Comparison of ENCODE assay signal across 8 cellular contexts in the genomic region with DNA sequence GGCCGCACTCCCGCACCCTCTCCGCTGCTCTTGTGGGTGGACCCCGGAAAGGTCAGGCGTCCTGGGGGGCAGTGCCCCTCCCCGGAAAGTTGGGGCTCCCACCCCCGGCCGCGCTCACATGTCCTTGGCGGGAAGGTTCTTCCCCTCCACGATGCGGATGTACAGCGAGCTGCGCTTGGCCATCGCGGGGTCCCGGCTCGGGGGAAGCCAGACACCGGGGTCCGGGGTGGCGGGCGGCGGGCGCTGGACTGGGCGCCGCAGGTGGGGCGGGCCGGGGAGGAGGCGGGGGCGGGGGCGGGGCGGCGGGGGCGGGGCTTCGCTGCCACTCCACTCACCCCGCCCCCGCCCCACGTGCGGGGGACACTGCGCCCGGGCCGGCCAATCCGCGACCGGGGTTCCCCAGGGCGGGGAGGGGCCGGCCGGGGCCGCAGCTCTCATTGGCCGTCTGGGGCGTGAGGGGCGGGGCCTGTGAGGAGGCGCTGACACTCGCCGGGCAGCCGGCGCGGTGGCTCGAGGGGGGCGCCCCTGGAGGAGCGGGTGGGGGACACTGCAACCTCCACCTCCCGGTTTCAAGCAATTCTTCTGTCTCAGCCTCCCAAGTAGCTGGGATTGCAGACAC. TPM values are rescaled to one million over a fixed set of nuclear protein-coding genes. Genes with fewer than 3 reads are reported as not detected.
DNase-seq lines count a peak whose midpoint lies in the region; ATAC-seq and TF ChIP-seq lines count a peak whose summit lies in the region.
"Not testable (repeated sequence)": the region's sequence is repeated elsewhere in the genome, so short reads cannot be mapped to it uniquely, and the experiment has no call there.

A gene (minus strand): TSS at position 250 of the 619 bp plus-strand sequence. CDS start 67 bp downstream, at position 183.

- not testable (repeated sequence) for H3K27me3 Mint-ChIP-seq in CD4-positive, alpha-beta memory T cell; mesothelial cell of epicardium (ENCODE audit: low read depth)

- not testable (repeated sequence) for H3K4me1 ChIP-seq in CD4-positive, alpha-beta memory T cell (ENCODE audit: insufficient read depth, low read length); esophagus squamous epithelium

- TF ChIP-seq CTCF in esophagus squamous epithelium (IDR thresholded peaks at IDR 0.05); mesothelial cell of epicardium (IDR thresholded peaks at IDR 0.05; ENCODE audit: unreplicated experiment): not testable (repeated sequence)

- H3K36me3 ChIP-seq in CD4-positive, alpha-beta memory T cell (ENCODE audit: insufficient read depth, low read length); esophagus squamous epithelium: not testable (repeated sequence)

- WGBS in esophagus squamous epithelium, 2 donors, result no CpG with 5 or more reads among the region's 62 CpGs

- not testable (repeated sequence) for TF ChIP-seq POLR2A in esophagus squamous epithelium (IDR thresholded peaks at IDR 0.05)

- H3K4me1 Mint-ChIP-seq in CD4-positive, alpha-beta memory T cell; mesothelial cell of epicardium: not testable (repeated sequence)

- H3K36me3 Mint-ChIP-seq in CD4-positive, alpha-beta memory T cell; mesothelial cell of epicardium: not testable (repeated sequence)

- POLR2A ChIA-PET in CD4-positive, alpha-beta memory T cell (lab: Charles Lee; ENCODE audit: partially characterized antibody), result not testable (repeated sequence)

- not testable (repeated sequence) for H3K27me3 ChIP-seq in CD4-positive, alpha-beta memory T cell (ENCODE audit: insufficient read depth, low read length); esophagus squamous epithelium

- not testable (repeated sequence) for H3K9me3 ChIP-seq in CD4-positive, alpha-beta memory T cell (ENCODE audit: control insufficient read depth in 1 of 2, low read length in 2 of 2); esophagus squamous epithelium

- intact Hi-C loops in CD4-positive, alpha-beta memory T cell (cut with micrococcal nuclease); esophagus squamous epithelium (cut with DNase I): not testable (repeated sequence)

- not testable (repeated sequence) for H3K9me3 Mint-ChIP-seq in CD4-positive, alpha-beta memory T cell; mesothelial cell of epicardium

- peak; percentile 24 to 51 (median 38) for DNase-seq in CD4-positive, alpha-beta memory T cell
- DNase-seq in RPMI7951 (ENCODE audit: low read depth) (peak; percentile 2), mesothelial cell of epicardium (ENCODE audit: low spot score in 2 of 2, unreplicated experiment in 2 of 2) (peak in 1 of 2 experiments; percentile 22)
- peak; percentile 82 for DNase-seq in activated effector memory CD4-positive, alpha-beta T cell treated with anti-CD3 and anti-CD28 coated beads, Interleukin-2, amount 50 U/mL, for 16 hours
- not testable (repeated sequence) for DNase-seq in esophagus squamous epithelium (lab: John Stamatoyannopoulos, UW)
- DNase-seq in stimulated activated CD8-positive, alpha-beta memory T cell treated with anti-CD3 and anti-CD28 coated beads, Interleukin-7, amount 100 ng/mL, for 4 hours (ENCODE audit: low read depth in 2 of 2), result peak; percentile 5 to 16

- H3K27ac ChIP-seq in CD4-positive, alpha-beta memory T cell (ENCODE audit: low read depth, low read length), result not testable (repeated sequence)
- H3K27ac ChIP-seq in esophagus squamous epithelium, result peak within 1 kb of the TSS in 1 of 4 donors; percentile 68

- CTCF ChIA-PET in CD4-positive, alpha-beta memory T cell (lab: Charles Lee; ENCODE audit: partially characterized antibody), result not testable (repeated sequence)

- not testable (repeated sequence) for H3K4me3 ChIP-seq in CD4-positive, alpha-beta memory T cell (ENCODE audit: low read length in 2 of 2)
- peak within 1 kb of the TSS in 3 of 4 donors; percentile 45 to 63 (median 49) for H3K4me3 ChIP-seq in esophagus squamous epithelium

- H3K27ac Mint-ChIP-seq in CD4-positive, alpha-beta memory T cell; mesothelial cell of epicardium: not testable (repeated sequence)

- ATAC-seq in GM19463 (IDR thresholded peaks at IDR 0.05; ENCODE audit: unreplicated experiment) (peak; percentile 69), HG03095 (IDR thresholded peaks at IDR 0.05; ENCODE audit: unreplicated experiment) (peak; percentile 62)

- H3K4me3 Mint-ChIP-seq in CD4-positive, alpha-beta memory T cell, result peak within 1 kb of the TSS in 5 of 8 donors; percentile 22 to 73 (median 57)
- not testable (repeated sequence) for H3K4me3 Mint-ChIP-seq in mesothelial cell of epicardium

RNA-seq across cellular contexts. Expression of the gene that starts here (rescaled TPM):
- total RNA-seq in CD4-positive, alpha-beta memory T cell, result 10 to 100 TPM; 37.8 to 43.3 TPM
- polyA plus RNA-seq in CD4-positive, alpha-beta memory T cell, result 10 to 100 TPM in 1 of 2 donors, 1 to 10 TPM in 1; 7.7 to 24.3 TPM
- total RNA-seq in RPMI7951 (2014; rRNA removed; shearing (Covaris generic)), result 2.5 and 6.9 TPM in 2 replicates
- total RNA-seq in esophagus squamous epithelium (10 to 100 TPM in 2 of 4 donors, 1 to 10 TPM in 2; 2.3 to 19.3 (median 11.7) TPM), mesothelial cell of epicardium (26.7 to 32.6 TPM (median 32.1 TPM) in 3 replicates)
